ENCODE assay signal across 19 cellular contexts in the genomic region with DNA sequence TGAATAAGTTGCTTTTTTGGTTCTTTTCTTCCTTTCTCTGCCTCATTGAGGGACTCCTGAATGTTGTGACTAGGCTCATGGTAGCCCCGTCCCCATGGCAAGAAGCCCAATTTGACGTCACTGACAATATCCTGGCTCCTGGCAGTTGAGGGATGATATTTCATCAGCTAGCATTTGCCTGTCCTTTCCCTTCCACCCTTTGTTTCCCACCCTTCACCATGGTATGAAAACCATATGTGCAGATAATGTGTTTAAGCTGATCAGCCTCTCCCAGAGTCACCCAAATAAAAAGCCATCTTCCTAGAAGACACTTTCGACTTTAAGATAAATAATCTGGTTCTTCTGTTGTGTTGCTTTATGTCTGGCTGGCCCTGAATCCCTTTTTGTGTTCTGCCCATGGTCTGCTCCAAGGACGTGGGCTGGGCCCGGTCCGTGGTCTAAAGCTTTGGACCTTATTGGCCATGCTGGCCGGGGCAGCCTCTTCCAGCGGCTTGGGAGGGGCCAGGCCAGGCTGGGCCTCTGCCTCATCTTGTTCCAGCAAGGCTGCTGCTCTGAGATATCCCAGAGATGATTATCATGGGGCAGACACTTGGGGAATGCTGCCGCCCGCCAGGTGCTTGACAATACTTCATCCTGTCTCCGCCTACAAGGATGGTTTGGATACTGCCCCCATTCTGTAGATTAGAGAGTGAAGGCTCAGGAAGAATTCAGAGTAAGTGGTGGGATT. TPM values are rescaled to one million over a fixed set of nuclear protein-coding genes. Genes with fewer than 3 reads are reported as not detected.
DNase-seq lines count a peak whose midpoint lies in the region; ATAC-seq lines count a peak whose summit lies in the region.
"Had no signal": no experiment of that assay in that cellular context is flagged by ENCODE, and none has a peak within 500 bp of the region (broad histone marks: within the 10 kb centered on the region; RNA-seq: fewer than 3 reads in every experiment).

No MANE protein-coding gene starts in this region.

- H3K27ac Mint-ChIP-seq in T-helper 17 cell: peak overlapping the region; percentile 45
- H3K27ac Mint-ChIP-seq: CD14-positive monocyte; dendritic cell treated with granulocyte-macrophage colony-stimulating factor and Interleukin-4, amounts not matched to agents 40 ng/mL and 50 ng/mL, for 4 days; HFFc6; memory B cell; T-helper 1 cell treated with Interleukin-12 subunit alpha and Interleukin-12 subunit beta and Interleukin-4 antibody, amounts not matched to agents 30 μg/mL and 1 μg/mL, for 36 hours had no signal

- no peaks in the 10 kb centered on the region for H3K9me3 ChIP-seq in T-helper 17 cell (ENCODE audit: control insufficient read depth, low read length, poor library complexity, severe bottlenecking)
- H3K9me3 ChIP-seq: Peyer's patch, vagina had no signal

- peak overlapping the region in 15 of 21 experiments; percentile 3 to 68 (median 37) for H3K27ac ChIP-seq in skin epidermis
- H3K27ac ChIP-seq: KMS-11, vagina had no signal

- DNase-seq in NCI-H2171 (lab: John Stamatoyannopoulos, UW) (peak; percentile 29), T-helper 17 cell (no peak), left ventricle myocardium superior (peak; percentile 41), NAMALWA (ENCODE audit: low spot score) (no peak), SHP77 (lab: John Stamatoyannopoulos, UW) (no peak)
- DNase-seq: activated naive CD4-positive, alpha-beta T cell; HFFc6; NCI-H1105 treated with DMSO at 0.1 percent for 48 hours; NCI-H510A; Peyer's patch; stimulated activated naive CD4-positive, alpha-beta T cell had no signal

- ATAC-seq in T-helper 17 cell (no peak), left ventricle myocardium superior (no peak), GM18519 (IDR thresholded peaks at IDR 0.05; ENCODE audit: low FRiP score, unreplicated experiment) (no peak)

- no peak overlapping the region for H3K4me3 ChIP-seq in skin epidermis
- H3K4me3 ChIP-seq: Peyer's patch, vagina had no signal

- H3K36me3 Mint-ChIP-seq in T-helper 17 cell (ENCODE audit: low read depth): no peaks in the 10 kb centered on the region
- H3K36me3 Mint-ChIP-seq: memory B cell had no signal

- no peak overlapping the region for H3K4me3 Mint-ChIP-seq in T-helper 17 cell
- H3K4me3 Mint-ChIP-seq: CD14-positive monocyte; dendritic cell treated with granulocyte-macrophage colony-stimulating factor and Interleukin-4, amounts not matched to agents 40 ng/mL and 50 ng/mL, for 4 days; HFFc6; memory B cell; T-helper 1 cell treated with Interleukin-12 subunit alpha and Interleukin-12 subunit beta and Interleukin-4 antibody, amounts not matched to agents 30 μg/mL and 1 μg/mL, for 36 hours had no signal

- intact Hi-C loops in left ventricle myocardium superior (cut with micrococcal nuclease): no loop called here

- peaks cover 58% of the 10 kb centered on the region for H3K4me1 Mint-ChIP-seq in T-helper 17 cell

- H3K27me3 Mint-ChIP-seq in T-helper 17 cell: no peaks in the 10 kb centered on the region

RNA-seq across cellular contexts. Expression of a gene that starts 5.1 kb away (rescaled TPM):
- total RNA-seq in T-helper 17 cell (10 to 100 TPM; 79.8 to 93.2 TPM), left ventricle myocardium superior (94.6 TPM)

Comparison
In these comparisons a context has a peak if more than half of its experiments do, and no peak if none do; other contexts are left out.
1. DNase-seq: peak in NCI-H2171 (single experiment) and left ventricle myocardium superior (single experiment); none in T-helper 17 cell (0 of 3), NAMALWA (single experiment) and SHP77 (0 of 2).